In genomic region chr3:186946756-186947375, GRCh38 we compare ENCODE assay signal across 13 cellular contexts. TPM values are rescaled to one million over a fixed set of nuclear protein-coding genes. Genes with fewer than 3 reads are reported as not detected.
DNase-seq lines count a peak whose midpoint lies in the region; ATAC-seq, FAIRE-seq and TF ChIP-seq lines count a peak whose summit lies in the region.
"Had no signal": no experiment of that assay in that cellular context is flagged by ENCODE, and none has a peak within 500 bp of the region (broad histone marks: within the 10 kb centered on the region; RNA-seq: fewer than 3 reads in every experiment).

No MANE protein-coding gene starts in this region.

- H3K9ac ChIP-seq in K562 (ENCODE audit: insufficient read depth in 1 of 2, low read depth in 2 of 2, low read length in 2 of 2) = peak overlapping the region in 1 of 2 experiments; percentile 60; a peak in 1 of 4 replicates

- no peak for TF ChIP-seq EP300 in K562 (IDR thresholded peaks at IDR 0.05; ENCODE audit: low read length)

- DNase-seq in GM12865 (ENCODE audit: low read depth) (peak; percentile 64), K562 (ENCODE audit: extremely low read depth in 1 of 4, low spot score in 3 of 4) (peak in 1 of 4 experiments; percentile 19), NCI-H187 treated with DMSO at 0.1 percent for 48 hours (lab: John Stamatoyannopoulos, UW) (no peak), foreskin keratinocyte (no peak)
- DNase-seq: activated CD8-positive, alpha-beta memory T cell treated with anti-CD3 and anti-CD28 coated beads, Interleukin-2, amount 50 U/mL, for 48 hours; gastrocnemius medialis; NCI-H524 treated with DMSO at 0.1 percent for 48 hours; stomach; SW 1271 had no signal

- no peak for TF ChIP-seq CTCF in GM12865 (IDR thresholded peaks at IDR 0.05; ENCODE audit: insufficient read depth, low read depth, low read length, missing control alignments)
- no peak for TF ChIP-seq CTCF in K562 (IDR thresholded peaks at IDR 0.05 in 2 of 3, conservative IDR thresholded peaks at IDR 0.05 in 1 of 3; ENCODE audit: insufficient read depth in 2 of 3, low read depth in 1 of 3, low read length in 3 of 3)
- no peak for TF ChIP-seq CTCF in foreskin keratinocyte (conservative IDR thresholded peaks at IDR 0.05)

- H3K36me3 ChIP-seq in K562 (ENCODE audit: control insufficient read depth, insufficient read depth, low read length) = peaks cover 66% of the 10 kb centered on the region
- H3K36me3 ChIP-seq: gastrocnemius medialis had no signal

- no peak overlapping the region for H3K4me3 ChIP-seq in GM12865 (ENCODE audit: low read depth, low read length)
- no peak overlapping the region for H3K4me3 ChIP-seq in K562
- H3K4me3 ChIP-seq: gastrocnemius medialis, stomach had no signal

- intact Hi-C loops in K562 (cut with micrococcal nuclease) = no loop called here

- H3K9me3 ChIP-seq in K562 (replicated peaks; ENCODE audit: control insufficient read depth, insufficient read depth, low read depth, low read length) = peaks cover 6% of the 10 kb centered on the region; the same call in 1 of the 2 replicates
- H3K9me3 ChIP-seq: gastrocnemius medialis had no signal

- FAIRE-seq in K562 (lab: Jason Lieb, UNC) = no peak

- TF ChIP-seq POLR2A in K562 (conservative IDR thresholded peaks at IDR 0.05) = no peak

- no peaks in the 10 kb centered on the region for H3K9me1 ChIP-seq in K562 (ENCODE audit: control insufficient read depth, insufficient read depth, low read length)

- peak in 1 of 2 experiments; percentile 14; a peak in 1 of 4 replicates for TF ChIP-seq RAD21 in K562 (CRISPR knock-in tag; conservative IDR thresholded peaks at IDR 0.05 in 1 of 2, IDR thresholded peaks at IDR 0.05 in 1 of 2)

- H3K79me2 ChIP-seq in K562 (ENCODE audit: control insufficient read depth, insufficient read depth, low read length) = peaks cover 65% of the 10 kb centered on the region

- BruUV-seq in K562 (replicated peaks; lab: Mats Ljungman, UMichigan) = no TSS peak

- POLR2A ChIA-PET in K562 (lab: Yijun Ruan, JAX) = interaction anchor here (0.6 to 1.5 kb wide), 6 partner anchors 10 to 163 kb away, joined by 3 to 6 read pairs (median 4); partner anchors contain the start of gene EIF4A2

- H4K20me1 ChIP-seq in K562 (replicated peaks; ENCODE audit: control insufficient read depth, insufficient read depth, low read length) = no peaks in the 10 kb centered on the region

- peaks cover 43 to 51% of the 10 kb centered on the region in 2 experiments for H3K4me1 ChIP-seq in K562 (replicated peaks in 1 of 2; ENCODE audit: control insufficient read depth in 2 of 2, insufficient read depth in 2 of 2, low read length in 2 of 2)
- H3K4me1 ChIP-seq in foreskin keratinocyte = peaks cover 8% of the 10 kb centered on the region

- H3K27me3 ChIP-seq in K562 (ENCODE audit: control insufficient read depth in 2 of 2, insufficient read depth in 2 of 2, low read length in 2 of 2) (no peaks in the 10 kb centered on the region), foreskin keratinocyte (no peaks in the 10 kb centered on the region)
- H3K27me3 ChIP-seq: gastrocnemius medialis, stomach had no signal

- no peak overlapping the region; the same call in 1 of the 2 replicates for H3K4me2 ChIP-seq in K562 (ENCODE audit: insufficient read depth, low read length)

- H2AFZ ChIP-seq in K562 (ENCODE audit: low read depth, low read length) = no peak overlapping the region

- WGBS in K562 (ENCODE audit: insufficient coverage, low coverage, missing lambda C conversion rate) = 36% methylated on average over 9 of the region's 9 CpGs

- in situ Hi-C loops in K562 (cut with MboI) = no loop called here

- CTCF ChIA-PET in K562 (lab: Yijun Ruan, JAX; ENCODE audit: low intra/inter-chr PET ratio) = no interaction called here

- ATAC-seq in GM19328 (IDR thresholded peaks at IDR 0.05; ENCODE audit: unreplicated experiment) (peak; percentile 79), HG02981 (IDR thresholded peaks at IDR 0.05; ENCODE audit: unreplicated experiment) (peak; percentile 69), K562 (peak; percentile 8), esophagus mucosa (no peak), foreskin keratinocyte (no peak), HG03039 (IDR thresholded peaks at IDR 0.05; ENCODE audit: unreplicated experiment) (no peak)

- H3K27ac ChIP-seq in K562 (ENCODE audit: extremely low read depth, low read depth, low read length) (no peak overlapping the region), foreskin keratinocyte (no peak overlapping the region)

TF ChIP-seq in K562, 482 proteins besides CTCF, POLR2A, EP300 and RAD21 (continues in another document):
- TF ChIP-seq ESRRA (IDR thresholded peaks at IDR 0.05; ENCODE audit: borderline replicate concordance, low read depth) (no peak), PKNOX1 (IDR thresholded peaks at IDR 0.05) (0 out of 2 replicates have a peak, but pooled peaks have one; percentile 11), PBX2 (CRISPR knock-in tag; IDR thresholded peaks at IDR 0.05; ENCODE audit: low read depth) (no peak), PBX2 (tag; conservative IDR thresholded peaks at IDR 0.05; ENCODE audit: low read depth) (0 out of 2 replicates have a peak, but pooled peaks have one; percentile 32), CREB3 (tag; conservative IDR thresholded peaks at IDR 0.05; ENCODE audit: low read depth) (0 out of 2 replicates have a peak, but pooled peaks have one; percentile 13), MEIS2 (IDR thresholded peaks at IDR 0.05; ENCODE audit: partially characterized antibody) (peak; percentile 45), NFRKB (IDR thresholded peaks at IDR 0.05; ENCODE audit: low read depth) (no peak)

RNA-seq across cellular contexts. Expression of gene ST6GAL1, which starts 16.5 kb away (rescaled TPM):
- 401 and 438 TPM in 2 replicates for total RNA-seq in K562 (2011; cell fraction: chromatin; rRNA removed; ENCODE audit: low replicate concordance)
- 288 and 318 TPM in 2 replicates for total RNA-seq in K562 (2011; cell fraction: nucleolus; rRNA removed)
- 391 and 510 TPM in 2 replicates for total RNA-seq in K562 (2011; cell fraction: nucleoplasm; rRNA removed)
- 57.1 and 57.4 TPM in 2 replicates for total RNA-seq in K562 (2014; rRNA removed)
- 71.0 and 79.0 TPM in 2 replicates for total RNA-seq in K562 (2014; rRNA removed; fragmentation: Illumina TruSeq; extraction: Trizol)
- 39.3 and 42.3 TPM in 2 replicates for total RNA-seq in K562 (2015; rRNA removed; fragmentation: Illumina TruSeq; extraction: Trizol)
- total RNA-seq in K562 (2021) = 114 and 135 TPM in 2 replicates
- polyA plus RNA-seq in K562 (2011; rRNA removed) = 93.3 and 144 TPM in 2 replicates
- 75.4 and 100 TPM in 2 replicates for polyA plus RNA-seq in K562 (2011; cell fraction: cytosol; rRNA removed)
- polyA plus RNA-seq in K562 (2011; cell fraction: nucleus; rRNA removed) = 62.0 and 106 TPM in 2 replicates
- 65.3 and 96.3 TPM in 2 replicates for polyA plus RNA-seq in K562 (2012)
- 108 and 145 TPM in 2 replicates for polyA plus RNA-seq in K562 (2014; fragmentation: Illumina TruSeq; extraction: Trizol)
- polyA plus RNA-seq in K562 (2014; fragmentation: Nextera tagmentation; extraction: Ambion mirVana) = 10 to 100 TPM; 31.9 to 43.0 TPM
- 74.1 and 80.6 TPM in 2 replicates for polyA plus RNA-seq in K562 (2014; rRNA removed)
- polyA minus RNA-seq in K562 (2011; rRNA and poly(A)+ RNA removed) = 163 and 272 TPM in 2 replicates
- 58.4 and 107 TPM in 2 replicates for polyA minus RNA-seq in K562 (2011; cell fraction: cytosol; rRNA and poly(A)+ RNA removed)
- polyA minus RNA-seq in K562 (2011; cell fraction: nucleus; rRNA and poly(A)+ RNA removed) = 86.4 and 113 TPM in 2 replicates
- 13.2 TPM for total RNA-seq in esophagus mucosa
- 8.4 and 10.4 TPM in 2 replicates for total RNA-seq in foreskin keratinocyte
- polyA plus RNA-seq in foreskin keratinocyte = 4.4 and 5.3 TPM in 2 replicates

Comparison
In these comparisons a context has a peak if more than half of its experiments do, and no peak if none do; other contexts are left out.
1. ATAC-seq: peak in GM19328 (single experiment), HG02981 (single experiment) and K562 (single experiment); none in esophagus mucosa (single experiment), foreskin keratinocyte (single experiment) and HG03039 (single experiment).